In the genomic region with DNA sequence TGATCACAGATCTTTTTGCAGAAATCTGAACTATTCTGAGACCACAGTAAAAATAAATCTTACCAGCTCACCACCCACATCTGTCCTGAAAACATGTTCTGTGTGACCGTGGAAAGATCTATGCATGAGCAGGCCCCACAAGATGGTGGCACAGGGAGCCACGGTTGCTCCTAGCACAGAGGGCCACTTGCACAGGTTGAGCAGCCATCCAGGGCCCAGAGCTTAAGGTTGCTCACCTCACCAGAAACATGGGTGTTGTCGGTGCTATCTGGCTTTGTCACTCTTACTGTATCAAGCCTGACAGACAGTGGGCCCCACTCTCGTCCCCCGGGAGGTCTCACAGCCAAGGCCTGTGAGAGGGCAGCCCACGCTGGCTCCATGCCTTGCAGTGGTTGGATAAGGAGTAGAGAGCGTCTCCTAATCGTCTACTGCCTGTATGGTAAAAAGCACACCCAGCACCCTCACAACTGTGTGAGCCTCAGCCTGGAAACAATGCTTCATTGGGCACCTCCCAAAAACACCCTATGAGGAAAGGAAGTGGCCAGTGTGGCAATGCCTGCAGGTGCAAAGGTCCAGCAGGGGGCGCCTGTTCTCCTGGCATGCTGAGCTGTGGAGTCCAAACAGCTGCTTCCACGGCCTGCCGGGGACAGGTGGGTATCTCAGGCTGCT, we compare ENCODE assay signal across 8 cellular contexts. TPM values are rescaled to one million over a fixed set of nuclear protein-coding genes. Genes with fewer than 3 reads are reported as not detected.
A peak's percentile ranks its signal among the peaks of the same experiment; 100 is the strongest.
DNase-seq lines count a peak whose midpoint lies in the region; ATAC-seq and TF ChIP-seq lines count a peak whose summit lies in the region.

No MANE protein-coding gene starts in this region.

- H3K36me3 Mint-ChIP-seq in activated naive CD4-positive, alpha-beta T cell treated with anti-CD3 and anti-CD28 coated beads, Interleukin-2, amount 50 U/mL, for 72 hours, result peaks cover 19 to 32% of the 10 kb centered on the region in 2 donors

- TF ChIP-seq CTCF in AG09309 (IDR thresholded peaks at IDR 0.05; ENCODE audit: control insufficient read depth, insufficient read depth, low read depth, low read length, missing control alignments) (peak; percentile 92), sigmoid colon (IDR thresholded peaks at IDR 0.05) (peak in 3 of 4 experiments; percentile 42 to 63 (median 52))

- no peaks in the 10 kb centered on the region for H3K27me3 ChIP-seq in sigmoid colon

- ATAC-seq in GM19025 (IDR thresholded peaks at IDR 0.05; ENCODE audit: low read depth, unreplicated experiment) (peak; percentile 53), left cardiac atrium (peak; percentile 75 to 81), HG03457 (IDR thresholded peaks at IDR 0.05; ENCODE audit: unreplicated experiment) (no peak)
- peak; percentile 82 to 90 for ATAC-seq in activated naive CD4-positive, alpha-beta T cell treated with anti-CD3 and anti-CD28 coated beads, Interleukin-2, amount 50 U/mL, for 72 hours

- in situ Hi-C loops in KBM-7 (cut with MboI; ENCODE audit: low pct_unique_long_range_greater_than_20kb, low sequenced_read_pairs), result no loop called here

- intact Hi-C loops in left cardiac atrium (cut with DNase I), result loop anchor here in 1 of 2 donors (10.0 kb wide), 1 partner anchor 47 kb away; a partner anchor contains a TSS
- intact Hi-C loops in sigmoid colon (cut with DNase I), result no loop called here

- no peak for DNase-seq in AG09309 (ENCODE audit: low read depth)
- DNase-seq in KBM-7, result peak; percentile 82
- peak; percentile 80 for DNase-seq in SKM-1 treated with dmso at 0.1 percent for 144 hours (lab: John Stamatoyannopoulos, UW; ENCODE audit: unreplicated experiment)
- DNase-seq in activated naive CD4-positive, alpha-beta T cell treated with anti-CD3 and anti-CD28 coated beads, Interleukin-2, amount 50 U/mL, for 72 hours (ENCODE audit: low spot score in 2 of 2), result peak; percentile 71 to 82
- DNase-seq in left cardiac atrium, result peak; percentile 87
- peak; percentile 84 for DNase-seq in sigmoid colon

- H3K27ac ChIP-seq in sigmoid colon, result peak overlapping the region; percentile 18 to 71 (median 60)

- WGBS in sigmoid colon, 2 donors, result 65 to 68% methylated on average over 11 of the region's 11 CpGs

- H3K36me3 ChIP-seq in sigmoid colon, result peaks cover 29 to 74% (median 42%) of the 10 kb centered on the region in 4 donors

- no peak for TF ChIP-seq POLR2A in sigmoid colon (IDR thresholded peaks at IDR 0.05)

- H3K4me1 ChIP-seq in sigmoid colon, result peaks cover 0 to 18% (median 14%) of the 10 kb centered on the region in 4 donors

- H3K27ac Mint-ChIP-seq in activated naive CD4-positive, alpha-beta T cell treated with anti-CD3 and anti-CD28 coated beads, Interleukin-2, amount 50 U/mL, for 72 hours, result no peak overlapping the region

- no peak overlapping the region for H3K4me3 ChIP-seq in AG09309 (ENCODE audit: control insufficient read depth, low read depth, low read length)
- no peak overlapping the region for H3K4me3 ChIP-seq in sigmoid colon

- H3K9me3 Mint-ChIP-seq in activated naive CD4-positive, alpha-beta T cell treated with anti-CD3 and anti-CD28 coated beads, Interleukin-2, amount 50 U/mL, for 72 hours, result no peaks in the 10 kb centered on the region

- TF ChIP-seq EP300 in sigmoid colon (IDR thresholded peaks at IDR 0.05), result no peak

- no peaks in the 10 kb centered on the region for H3K9me3 ChIP-seq in sigmoid colon

RNA-seq across cellular contexts. Expression of a gene that starts 19.6 kb away (rescaled TPM):
- 10 to 100 TPM in 1 of 2 donors, 1 to 10 TPM in 1; 8.0 to 16.7 TPM for total RNA-seq in activated naive CD4-positive, alpha-beta T cell treated with anti-CD3 and anti-CD28 coated beads, Interleukin-2, amount 50 U/mL, for 72 hours
- total RNA-seq in left cardiac atrium (100 to 1,000 TPM; 211 to 254 TPM), sigmoid colon (100 to 1,000 TPM; 298 to 445 (median 376) TPM)
- 10 to 100 TPM; 19.2 to 58.0 (median 42.6) TPM for polyA plus RNA-seq in sigmoid colon

RNA-seq across cellular contexts. Expression of a gene that starts 49.4 kb away (rescaled TPM):
- total RNA-seq in activated naive CD4-positive, alpha-beta T cell treated with anti-CD3 and anti-CD28 coated beads, Interleukin-2, amount 50 U/mL, for 72 hours, result 10 to 100 TPM; 36.8 to 52.3 TPM
- total RNA-seq in left cardiac atrium (10 to 100 TPM; 62.5 to 92.2 TPM), sigmoid colon (10 to 100 TPM; 31.4 to 43.7 (median 38.2) TPM)
- 10 to 100 TPM; 46.2 to 56.6 (median 55.7) TPM for polyA plus RNA-seq in sigmoid colon

Comparison
In these comparisons a context has a peak if more than half of its experiments do, and no peak if none do; other contexts are left out.
1. RNA of a gene that starts 19.6 kb away (total RNA-seq): 298 to 445 TPM in sigmoid colon and 211 to 254 TPM in left cardiac atrium; 8.0 to 16.7 TPM in activated naive CD4-positive, alpha-beta T cell treated with anti-CD3 and anti-CD28 coated beads, Interleukin-2, amount 50 U/mL, for 72 hours; every median in the first group is over 10 times any median in the second.